In genomic region chr13:33135097-33135496, GRCh38 we compare ENCODE assay signal across 14 cellular contexts.
"Had no signal": no experiment of that assay in that cellular context is flagged by ENCODE, and none has a peak within 500 bp of the region (broad histone marks: within the 10 kb centered on the region; RNA-seq: fewer than 3 reads in every experiment).

No MANE protein-coding gene starts in this region.

- ATAC-seq: activated CD4-positive, alpha-beta T cell treated with anti-CD3 and anti-CD28 coated beads for 36 hours; activated T-cell treated with anti-CD3 and anti-CD28 coated beads, Interleukin-2, amount 50 U/mL, for 4 hours; esophagus mucosa; naive thymus-derived CD4-positive, alpha-beta T cell had no signal

- H3K4me3 ChIP-seq: adrenal gland, tibial nerve, vagina had no signal

- H3K27ac ChIP-seq: tibial nerve, vagina had no signal

- H3K27me3 ChIP-seq: adrenal gland, tibial nerve, vagina had no signal

- H3K9me3 ChIP-seq: adrenal gland, tibial nerve, vagina had no signal

- H3K36me3 ChIP-seq: adrenal gland had no signal

- DNase-seq: activated CD4-positive, alpha-beta memory T cell treated with anti-CD3 and anti-CD28 coated beads for 36 hours; activated CD4-positive, alpha-beta T cell treated with anti-CD3 and anti-CD28 coated beads for 36 hours; activated effector memory CD4-positive, alpha-beta T cell treated with Interleukin-2 at 50 U/mL for 16 hours; activated T-cell treated with anti-CD3 and anti-CD28 coated beads, Interleukin-2, amount 50 U/mL, for 4 hours; adrenal gland; caudate nucleus; midbrain; naive thymus-derived CD4-positive, alpha-beta T cell; posterior cingulate gyrus; retina; stimulated activated naive B cell treated with anti-CD40 and anti-IgM and Interleukin-4, amounts not matched to agents 10 μg/mL and 1 μg/mL and 100 μg/mL, for 72 hours had no signal
